Comparison of ENCODE assay signal across 20 cellular contexts in genomic region chr7:46173526-46174191, GRCh38.
DNase-seq lines count a peak whose midpoint lies in the region; ATAC-seq and TF ChIP-seq lines count a peak whose summit lies in the region.
"Had no signal": no experiment of that assay in that cellular context is flagged by ENCODE, and none has a peak within 500 bp of the region (broad histone marks: within the 10 kb centered on the region; RNA-seq: fewer than 3 reads in every experiment).

No MANE protein-coding gene starts in this region.

- H3K4me3 ChIP-seq in ovary, result no peak overlapping the region
- H3K4me3 ChIP-seq in CD8-positive, alpha-beta T cell (ENCODE audit: low read depth, low read length), result no peak overlapping the region
- H3K4me3 ChIP-seq: coronary artery, MG63 had no signal

- no peaks in the 10 kb centered on the region for H3K4me1 Mint-ChIP-seq in CD8-positive, alpha-beta T cell (ENCODE audit: low read depth)
- H3K4me1 Mint-ChIP-seq: naive thymus-derived CD4-positive, alpha-beta T cell had no signal

- intact Hi-C loops in Right ventricle myocardium inferior (cut with DNase I), result no loop called here
- intact Hi-C loops in cardiac septum (cut with DNase I), result no loop called here
- intact Hi-C loops in ovary (cut with DNase I), result no loop called here
- intact Hi-C loops in CD8-positive, alpha-beta T cell (cut with DNase I, micrococcal nuclease), result no loop called here

- TF ChIP-seq EP300 in ovary (IDR thresholded peaks at IDR 0.05), result no peak

- CTCF ChIA-PET in CD8-positive, alpha-beta T cell (lab: Charles Lee), result no interaction called here

- H3K36me3 Mint-ChIP-seq in CD8-positive, alpha-beta T cell, result no peaks in the 10 kb centered on the region
- H3K36me3 Mint-ChIP-seq: naive thymus-derived CD4-positive, alpha-beta T cell had no signal

- H3K4me1 ChIP-seq in ovary (ENCODE audit: insufficient read depth), result peaks cover 16% of the 10 kb centered on the region
- H3K4me1 ChIP-seq in CD8-positive, alpha-beta T cell (ENCODE audit: insufficient read depth, low read length), result no peaks in the 10 kb centered on the region

- H3K36me3 ChIP-seq in ovary, result no peaks in the 10 kb centered on the region
- H3K36me3 ChIP-seq in CD8-positive, alpha-beta T cell (ENCODE audit: insufficient read depth, low read length), result no peaks in the 10 kb centered on the region
- H3K36me3 ChIP-seq: MG63 had no signal

- H3K27me3 Mint-ChIP-seq in CD8-positive, alpha-beta T cell (ENCODE audit: low read depth), result no peaks in the 10 kb centered on the region
- H3K27me3 Mint-ChIP-seq: naive thymus-derived CD4-positive, alpha-beta T cell had no signal

- H3K4me3 Mint-ChIP-seq in CD8-positive, alpha-beta T cell, result no peak overlapping the region
- H3K4me3 Mint-ChIP-seq: naive thymus-derived CD4-positive, alpha-beta T cell; T-helper 2 cell treated with Interferon-gamma antibody and Interleukin-4, amounts not matched to agents 5 μg/mL and 100 μg/mL, for 36 hours had no signal

- 25 to 42% (median 29%) methylated on average over 14 of the region's 14 CpGs for WGBS in ovary, 3 donors

- DNase-seq in Right ventricle myocardium inferior (ENCODE audit: missing footprints) (peak; percentile 69), cardiac septum (ENCODE audit: low spot score) (no peak), iris pigment epithelial cell (ENCODE audit: low read depth) (peak; percentile 58), ovary (peak; percentile 31 to 79 (median 66)), T-helper 2 cell (no peak), SKM-1 treated with dmso at 0.1 percent for 144 hours (lab: John Stamatoyannopoulos, UW; ENCODE audit: unreplicated experiment) (no peak)
- no peak for DNase-seq in CD8-positive, alpha-beta T cell
- DNase-seq: 8988T; activated CD4-positive, CD25-positive, alpha-beta regulatory T cell treated with anti-CD3 and anti-CD28 coated beads, Interleukin-2, amount 50 U/mL, for 72 hours; activated gamma-delta T cell treated with Interleukin-2 at 50 U/mL for 16 hours; MG63; naive thymus-derived CD4-positive, alpha-beta T cell; NCI-H1694 treated with DMSO at 0.1 percent for 48 hours; NCI-H446; SIG-M5; stimulated activated CD4-positive, alpha-beta T cell treated with anti-CD3 and anti-CD28 coated beads, Interleukin-2, amount 100 ng/mL, for 48 hours had no signal

- POLR2A ChIA-PET in CD8-positive, alpha-beta T cell (lab: Charles Lee), result no interaction called here

- no peak for TF ChIP-seq POLR2A in ovary (IDR thresholded peaks at IDR 0.05)

- ATAC-seq in Right ventricle myocardium inferior, result peak; percentile 91
- no peak for ATAC-seq in HG02840 (IDR thresholded peaks at IDR 0.05; ENCODE audit: low FRiP score, unreplicated experiment)
- ATAC-seq in CD8-positive, alpha-beta T cell, result no peak
- ATAC-seq: naive thymus-derived CD4-positive, alpha-beta T cell had no signal

- TF ChIP-seq CTCF in ovary (IDR thresholded peaks at IDR 0.05), result no peak
- TF ChIP-seq CTCF in CD8-positive, alpha-beta T cell (IDR thresholded peaks at IDR 0.05), result no peak

- no peak overlapping the region for H3K27ac Mint-ChIP-seq in CD8-positive, alpha-beta T cell
- H3K27ac Mint-ChIP-seq: naive thymus-derived CD4-positive, alpha-beta T cell; T-helper 2 cell treated with Interferon-gamma antibody and Interleukin-4, amounts not matched to agents 5 μg/mL and 100 μg/mL, for 36 hours had no signal

- no peaks in the 10 kb centered on the region for H3K9me3 Mint-ChIP-seq in CD8-positive, alpha-beta T cell
- H3K9me3 Mint-ChIP-seq: T-helper 2 cell treated with Interferon-gamma antibody and Interleukin-4, amounts not matched to agents 5 μg/mL and 100 μg/mL, for 36 hours had no signal

- H3K27me3 ChIP-seq in ovary, result no peaks in the 10 kb centered on the region
- H3K27me3 ChIP-seq in CD8-positive, alpha-beta T cell (ENCODE audit: insufficient read depth, low read length), result no peaks in the 10 kb centered on the region
- H3K27me3 ChIP-seq: MG63 had no signal

- peak overlapping the region in 1 of 2 donors; percentile 22 for H3K27ac ChIP-seq in ovary
- no peak overlapping the region for H3K27ac ChIP-seq in CD8-positive, alpha-beta T cell (ENCODE audit: low read depth, low read length)
- H3K27ac ChIP-seq: C4-2B had no signal

- H3K9me3 ChIP-seq in ovary, result no peaks in the 10 kb centered on the region
- H3K9me3 ChIP-seq in CD8-positive, alpha-beta T cell (ENCODE audit: low read length), result no peaks in the 10 kb centered on the region
- H3K9me3 ChIP-seq: MG63 had no signal

Comparison
In these comparisons a context has a peak if more than half of its experiments do, and no peak if none do; other contexts are left out.
1. DNase-seq: peak in Right ventricle myocardium inferior (single experiment), iris pigment epithelial cell (single experiment) and ovary (5 of 5); none in cardiac septum (single experiment), T-helper 2 cell (0 of 5), CD8-positive, alpha-beta T cell (0 of 7) and SKM-1 treated with dmso at 0.1 percent for 144 hours (single experiment).